In genomic region chr9:98410185-98410697, GRCh38 we compare ENCODE assay signal across 11 cellular contexts.
DNase-seq lines count a peak whose midpoint lies in the region; ATAC-seq and TF ChIP-seq lines count a peak whose summit lies in the region.
"Had no signal": no experiment of that assay in that cellular context is flagged by ENCODE, and none has a peak within 500 bp of the region (broad histone marks: within the 10 kb centered on the region; RNA-seq: fewer than 3 reads in every experiment).

No MANE protein-coding gene starts in this region.

- H3K36me3 Mint-ChIP-seq in MCF 10A (ENCODE audit: insufficient read depth, unreplicated experiment): peaks cover 6% of the 10 kb centered on the region
- H3K36me3 Mint-ChIP-seq in CD4-positive, alpha-beta memory T cell: no peaks in the 10 kb centered on the region
- H3K36me3 Mint-ChIP-seq in CD4-positive, alpha-beta T cell (ENCODE audit: low read depth): no peaks in the 10 kb centered on the region
- H3K36me3 Mint-ChIP-seq: CD4-positive, CD25-positive, alpha-beta regulatory T cell had no signal

- in situ Hi-C loops in astrocyte of the spinal cord (cut with HindIII; ENCODE audit: low sequenced_read_pairs): no loop called here

- H3K4me1 Mint-ChIP-seq in MCF 10A (ENCODE audit: insufficient read depth, unreplicated experiment): no peaks in the 10 kb centered on the region
- peaks cover 0 to 7% (median 3%) of the 10 kb centered on the region in 4 donors for H3K4me1 Mint-ChIP-seq in CD4-positive, alpha-beta memory T cell
- H3K4me1 Mint-ChIP-seq in CD4-positive, alpha-beta T cell (ENCODE audit: low read depth): no peaks in the 10 kb centered on the region

- H3K36me3 ChIP-seq in breast epithelium: no peaks in the 10 kb centered on the region
- no peaks in the 10 kb centered on the region for H3K36me3 ChIP-seq in CD4-positive, alpha-beta memory T cell (ENCODE audit: insufficient read depth, low read length)

- H3K27ac Mint-ChIP-seq in MCF 10A (ENCODE audit: low read depth, unreplicated experiment): no peak overlapping the region
- H3K27ac Mint-ChIP-seq in CD4-positive, alpha-beta memory T cell: no peak overlapping the region
- no peak overlapping the region for H3K27ac Mint-ChIP-seq in CD4-positive, alpha-beta T cell
- H3K27ac Mint-ChIP-seq: activated naive CD4-positive, alpha-beta T cell treated with anti-CD3 and anti-CD28 coated beads for 36 hours had no signal

- H3K9me3 Mint-ChIP-seq in MCF 10A (ENCODE audit: unreplicated experiment): no peaks in the 10 kb centered on the region
- no peaks in the 10 kb centered on the region for H3K9me3 Mint-ChIP-seq in CD4-positive, alpha-beta memory T cell
- no peaks in the 10 kb centered on the region for H3K9me3 Mint-ChIP-seq in CD4-positive, alpha-beta T cell
- H3K9me3 Mint-ChIP-seq: activated naive CD4-positive, alpha-beta T cell treated with anti-CD3 and anti-CD28 coated beads for 36 hours had no signal

- H3K4me1 ChIP-seq in breast epithelium: no peaks in the 10 kb centered on the region
- H3K4me1 ChIP-seq in CD4-positive, alpha-beta memory T cell (ENCODE audit: insufficient read depth, low read length): no peaks in the 10 kb centered on the region

- H3K4me3 Mint-ChIP-seq in MCF 10A (ENCODE audit: unreplicated experiment): no peak overlapping the region
- no peak overlapping the region for H3K4me3 Mint-ChIP-seq in CD4-positive, alpha-beta memory T cell
- H3K4me3 Mint-ChIP-seq in CD4-positive, alpha-beta T cell: no peak overlapping the region
- H3K4me3 Mint-ChIP-seq: activated naive CD4-positive, alpha-beta T cell treated with anti-CD3 and anti-CD28 coated beads for 36 hours; CD4-positive, CD25-positive, alpha-beta regulatory T cell had no signal

- POLR2A ChIA-PET in MCF 10A (lab: Yijun Ruan, JAX): no interaction called here
- POLR2A ChIA-PET in CD4-positive, alpha-beta memory T cell (lab: Charles Lee; ENCODE audit: partially characterized antibody): no interaction called here
- POLR2A ChIA-PET in CD4-positive, alpha-beta T cell (lab: Charles Lee): no interaction called here

- no peak for TF ChIP-seq CTCF in MCF 10A (IDR thresholded peaks at IDR 0.05; ENCODE audit: unreplicated experiment)
- TF ChIP-seq CTCF in breast epithelium (IDR thresholded peaks at IDR 0.05): no peak
- peak; percentile 42 for TF ChIP-seq CTCF in astrocyte of the spinal cord (IDR thresholded peaks at IDR 0.05; ENCODE audit: low read depth, low read length)
- TF ChIP-seq CTCF in CD4-positive, alpha-beta T cell (IDR thresholded peaks at IDR 0.05): no peak

- peaks cover 23% of the 10 kb centered on the region for H3K27me3 Mint-ChIP-seq in MCF 10A (ENCODE audit: insufficient read depth, unreplicated experiment)
- peaks cover 14 to 16% of the 10 kb centered on the region in 2 donors for H3K27me3 Mint-ChIP-seq in CD4-positive, alpha-beta memory T cell
- H3K27me3 Mint-ChIP-seq in CD4-positive, alpha-beta T cell: peaks cover 4% of the 10 kb centered on the region

- no peak for TF ChIP-seq POLR2A in breast epithelium (IDR thresholded peaks at IDR 0.05)

- H3K4me3 ChIP-seq in breast epithelium: no peak overlapping the region
- no peak overlapping the region for H3K4me3 ChIP-seq in astrocyte of the spinal cord (ENCODE audit: low read depth, low read length)
- no peak overlapping the region for H3K4me3 ChIP-seq in CD4-positive, alpha-beta memory T cell (ENCODE audit: low read length in 2 of 2)

- BruUV-seq in MCF 10A (replicated peaks; lab: Mats Ljungman, UMichigan): no TSS peak

- H3K27me3 ChIP-seq in breast epithelium: no peaks in the 10 kb centered on the region
- no peaks in the 10 kb centered on the region for H3K27me3 ChIP-seq in CD4-positive, alpha-beta memory T cell (ENCODE audit: insufficient read depth, low read length)
- peaks cover 4% of the 10 kb centered on the region for H3K27me3 ChIP-seq in CD4-positive, alpha-beta T cell (ENCODE audit: control insufficient read depth, insufficient read depth, low read length)

- CTCF ChIA-PET in MCF 10A (lab: Yijun Ruan, JAX): interaction anchor here (0.6 to 1.1 kb wide), 3 partner anchors 454 to 870 kb away, joined by 3 read pairs; no protein-coding TSS in a partner anchor
- CTCF ChIA-PET in CD4-positive, alpha-beta memory T cell (lab: Charles Lee; ENCODE audit: partially characterized antibody): no interaction called here
- CTCF ChIA-PET in CD4-positive, alpha-beta T cell (lab: Charles Lee): no interaction called here

- DNase-seq in MCF 10A (ENCODE audit: unreplicated experiment) (peak; percentile 14), breast epithelium (ENCODE audit: low spot score in 2 of 2) (no peak), astrocyte of the spinal cord (ENCODE audit: low read depth, low spot score) (peak; percentile 54), iris pigment epithelial cell (ENCODE audit: low read depth) (peak; percentile 83), activated gamma-delta T cell treated with Interleukin-2 at 50 U/mL for 16 hours (no peak)
- no peak for DNase-seq in CD4-positive, alpha-beta memory T cell
- no peak for DNase-seq in CD4-positive, alpha-beta T cell
- DNase-seq: activated naive CD4-positive, alpha-beta T cell treated with anti-CD3 and anti-CD28 coated beads for 36 hours; CD4-positive, CD25-positive, alpha-beta regulatory T cell; stimulated activated CD4-positive, alpha-beta T cell treated with anti-CD3 and anti-CD28 coated beads, Interleukin-4, amount 100 ng/mL, for 24 hours had no signal

- ATAC-seq in CD4-positive, alpha-beta T cell (ENCODE audit: poor library complexity): no peak
- ATAC-seq in HG02973 (IDR thresholded peaks at IDR 0.05; ENCODE audit: unreplicated experiment): no peak

- H3K9me3 ChIP-seq in breast epithelium: peaks cover 0 to 3% of the 10 kb centered on the region in 2 donors
- H3K9me3 ChIP-seq in CD4-positive, alpha-beta memory T cell (ENCODE audit: control insufficient read depth in 1 of 2, low read length in 2 of 2): no peaks in the 10 kb centered on the region
- H3K9me3 ChIP-seq in CD4-positive, alpha-beta T cell (ENCODE audit: control insufficient read depth, low read length): no peaks in the 10 kb centered on the region

- intact Hi-C loops in MCF 10A (cut with micrococcal nuclease): no loop called here
- intact Hi-C loops in breast epithelium (cut with DNase I; ENCODE audit: low total_unique reads): no loop called here
- intact Hi-C loops in CD4-positive, alpha-beta memory T cell (cut with micrococcal nuclease): no loop called here
- intact Hi-C loops in CD4-positive, alpha-beta T cell (cut with DNase I, micrococcal nuclease): no loop called here

- no peak overlapping the region for H3K27ac ChIP-seq in breast epithelium
- H3K27ac ChIP-seq in CD4-positive, alpha-beta memory T cell (ENCODE audit: low read depth, low read length): no peak overlapping the region
- no peak overlapping the region for H3K27ac ChIP-seq in CD4-positive, alpha-beta T cell (ENCODE audit: low read depth, low read length)

Comparison
In these comparisons a context has a peak if more than half of its experiments do, and no peak if none do; other contexts are left out.
1. DNase-seq: peak in MCF 10A (single experiment), astrocyte of the spinal cord (single experiment) and iris pigment epithelial cell (single experiment); none in breast epithelium (0 of 2), CD4-positive, alpha-beta memory T cell (0 of 5), activated gamma-delta T cell treated with Interleukin-2 at 50 U/mL for 16 hours (single experiment) and CD4-positive, alpha-beta T cell (0 of 10).